1 cellular context compared by ENCODE assay signal in the genomic region with DNA sequence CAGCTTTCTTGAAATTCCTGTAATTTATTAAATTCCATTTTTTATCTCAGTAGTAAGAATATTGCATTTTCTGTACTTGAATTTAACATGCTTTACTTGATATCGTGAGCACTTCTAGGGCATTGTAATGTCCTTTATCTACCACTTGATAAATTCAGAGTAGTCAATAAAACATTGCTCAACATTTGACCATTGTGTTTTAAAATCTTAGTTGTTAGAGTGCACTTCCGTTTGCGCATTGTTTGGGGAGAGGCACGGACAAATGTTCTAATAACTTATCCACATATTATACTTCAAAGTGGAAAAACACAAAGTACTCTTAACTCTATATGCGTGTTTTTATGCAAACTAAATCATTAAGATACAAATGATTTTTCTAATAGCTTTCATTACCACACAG.
TF ChIP-seq lines count a peak whose summit lies in the region.

No MANE protein-coding gene starts in this region.

TF ChIP-seq in GM12878, 131 proteins besides CTCF, POLR2A, EP300 and RAD21 (continued from another document):
- TF ChIP-seq MLLT1 (IDR thresholded peaks at IDR 0.05): peak; percentile 31; the same call in 1 of the 2 replicates
- 0 out of 2 replicates have a peak, but pooled peaks have one; percentile 32 for TF ChIP-seq PAX8 (IDR thresholded peaks at IDR 0.05)
- TF ChIP-seq, protein P1, sequence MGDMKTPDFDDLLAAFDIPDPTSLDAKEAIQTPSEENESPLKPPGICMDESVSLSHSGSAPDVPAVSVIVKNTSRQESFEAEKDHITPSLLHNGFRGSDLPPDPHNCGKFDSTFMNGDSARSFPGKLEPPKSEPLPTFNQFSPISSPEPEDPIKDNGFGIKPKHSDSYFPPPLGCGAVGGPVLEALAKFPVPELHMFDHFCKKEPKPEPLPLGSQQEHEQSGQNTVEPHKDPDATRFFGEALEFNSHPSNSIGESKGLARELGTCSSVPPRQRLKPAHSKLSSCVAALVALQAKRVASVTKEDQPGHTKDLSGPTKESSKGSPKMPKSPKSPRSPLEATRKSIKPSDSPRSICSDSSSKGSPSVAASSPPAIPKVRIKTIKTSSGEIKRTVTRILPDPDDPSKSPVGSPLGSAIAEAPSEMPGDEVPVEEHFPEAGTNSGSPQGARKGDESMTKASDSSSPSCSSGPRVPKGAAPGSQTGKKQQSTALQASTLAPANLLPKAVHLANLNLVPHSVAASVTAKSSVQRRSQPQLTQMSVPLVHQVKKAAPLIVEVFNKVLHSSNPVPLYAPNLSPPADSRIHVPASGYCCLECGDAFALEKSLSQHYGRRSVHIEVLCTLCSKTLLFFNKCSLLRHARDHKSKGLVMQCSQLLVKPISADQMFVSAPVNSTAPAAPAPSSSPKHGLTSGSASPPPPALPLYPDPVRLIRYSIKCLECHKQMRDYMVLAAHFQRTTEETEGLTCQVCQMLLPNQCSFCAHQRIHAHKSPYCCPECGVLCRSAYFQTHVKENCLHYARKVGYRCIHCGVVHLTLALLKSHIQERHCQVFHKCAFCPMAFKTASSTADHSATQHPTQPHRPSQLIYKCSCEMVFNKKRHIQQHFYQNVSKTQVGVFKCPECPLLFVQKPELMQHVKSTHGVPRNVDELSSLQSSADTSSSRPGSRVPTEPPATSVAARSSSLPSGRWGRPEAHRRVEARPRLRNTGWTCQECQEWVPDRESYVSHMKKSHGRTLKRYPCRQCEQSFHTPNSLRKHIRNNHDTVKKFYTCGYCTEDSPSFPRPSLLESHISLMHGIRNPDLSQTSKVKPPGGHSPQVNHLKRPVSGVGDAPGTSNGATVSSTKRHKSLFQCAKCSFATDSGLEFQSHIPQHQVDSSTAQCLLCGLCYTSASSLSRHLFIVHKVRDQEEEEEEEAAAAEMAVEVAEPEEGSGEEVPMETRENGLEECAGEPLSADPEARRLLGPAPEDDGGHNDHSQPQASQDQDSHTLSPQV (IDR thresholded peaks at IDR 0.05): no peak
